14 cellular contexts compared by ENCODE assay signal in genomic region chr6:146884728-146885127, GRCh38.
A peak's percentile ranks its signal among the peaks of the same experiment; 100 is the strongest.
DNase-seq lines count a peak whose midpoint lies in the region; ATAC-seq lines count a peak whose summit lies in the region.
"Had no signal": no experiment of that assay in that cellular context is flagged by ENCODE, and none has a peak within 500 bp of the region (broad histone marks: within the 10 kb centered on the region; RNA-seq: fewer than 3 reads in every experiment).

No MANE protein-coding gene starts in this region.

- H3K27me3 Mint-ChIP-seq in T-cell: peaks cover 0 to 3% of the 10 kb centered on the region in 2 donors

- H3K27ac Mint-ChIP-seq in T-cell: no peak overlapping the region
- H3K27ac Mint-ChIP-seq: activated B cell treated with CpG ODN at 0.5 μM for 24 hours; activated T-helper 1 cell treated with anti-CD3 and anti-CD28 coated beads, Interleukin-12 subunit alpha, Interleukin-12 subunit beta, Interleukin-2, Interleukin-4 antibody, amounts not matched to agents 30 ng/mL and 10 ng/mL and 1 ng/mL, durations not matched to agents 14 hours and 24 hours and 36 hours had no signal

- H3K36me3 Mint-ChIP-seq in T-cell: no peaks in the 10 kb centered on the region

- ATAC-seq in GM18858 (IDR thresholded peaks at IDR 0.05; ENCODE audit: unreplicated experiment): peak; percentile 82
- ATAC-seq in GM21825 (IDR thresholded peaks at IDR 0.05; ENCODE audit: unreplicated experiment): peak; percentile 95
- peak; percentile 68 for ATAC-seq in HG03442 (IDR thresholded peaks at IDR 0.05; ENCODE audit: unreplicated experiment)
- ATAC-seq in left lobe of liver: peak; percentile 96
- no peak for ATAC-seq in T-cell (replicated peaks in 1 of 4)

- no peaks in the 10 kb centered on the region for H3K9me3 Mint-ChIP-seq in T-cell
- H3K9me3 Mint-ChIP-seq: activated B cell treated with CpG ODN at 0.5 μM for 24 hours; activated T-helper 1 cell treated with anti-CD3 and anti-CD28 coated beads, Interleukin-12 subunit alpha, Interleukin-12 subunit beta, Interleukin-2, Interleukin-4 antibody, amounts not matched to agents 30 ng/mL and 10 ng/mL and 1 ng/mL, durations not matched to agents 14 hours and 24 hours and 36 hours had no signal

- CTCF ChIA-PET in T-cell (lab: Charles Lee): no interaction called here

- H3K4me3 Mint-ChIP-seq in T-cell: no peak overlapping the region
- H3K4me3 Mint-ChIP-seq: activated B cell treated with CpG ODN at 0.5 μM for 24 hours; activated T-helper 1 cell treated with anti-CD3 and anti-CD28 coated beads, Interleukin-12 subunit alpha, Interleukin-12 subunit beta, Interleukin-2, Interleukin-4 antibody, amounts not matched to agents 30 ng/mL and 10 ng/mL and 1 ng/mL, durations not matched to agents 14 hours and 24 hours and 36 hours had no signal

- POLR2A ChIA-PET in T-cell (lab: Charles Lee): no interaction called here

- no peak for DNase-seq in left lobe of liver (ENCODE audit: low spot score)
- no peak for DNase-seq in T-cell
- DNase-seq in effector CD4-positive, alpha-beta T cell: no peak
- DNase-seq in retina: no peak
- DNase-seq in NCI-H1436 treated with DMSO at 0.1 percent for 48 hours (lab: John Stamatoyannopoulos, UW): no peak
- DNase-seq: activated B cell treated with CpG ODN at 0.5 μM for 24 hours, hypothalamus, NCI-H526 treated with DMSO at 0.1 percent for 48 hours, SJCRH30, upper lobe of left lung had no signal

- H3K4me1 Mint-ChIP-seq in T-cell: no peaks in the 10 kb centered on the region
- H3K4me1 Mint-ChIP-seq: activated B cell treated with CpG ODN at 0.5 μM for 24 hours had no signal

Comparison
In these comparisons a context has a peak if more than half of its experiments do, and no peak if none do; other contexts are left out.
1. ATAC-seq: peak in GM18858 (single experiment), GM21825 (single experiment), HG03442 (single experiment) and left lobe of liver (single experiment); none in T-cell (0 of 4).